8 cellular contexts compared by ENCODE assay signal in the genomic region with DNA sequence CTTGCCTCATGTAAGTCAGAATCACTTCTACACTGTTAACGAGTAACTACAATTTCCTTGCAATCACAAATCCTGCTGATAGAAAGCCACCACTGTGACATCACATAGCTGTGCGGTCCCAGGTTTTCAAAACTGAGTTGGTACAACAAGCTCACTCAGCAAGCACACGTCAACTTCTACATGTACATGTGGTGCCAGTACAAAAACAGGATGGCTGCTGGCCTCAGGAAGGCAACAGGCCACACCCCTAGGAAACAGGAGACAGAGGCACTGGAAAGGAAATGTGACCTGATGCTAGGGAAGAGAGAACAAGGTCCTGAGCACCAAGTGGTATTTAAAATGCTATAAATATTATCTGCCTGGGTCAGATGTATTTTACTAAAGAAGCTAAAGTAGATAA.
A peak's percentile ranks its signal among the peaks of the same experiment; 100 is the strongest.
DNase-seq lines count a peak whose midpoint lies in the region; ATAC-seq, FAIRE-seq and TF ChIP-seq lines count a peak whose summit lies in the region.
"Not testable (repeated sequence)": the region's sequence is repeated elsewhere in the genome, so short reads cannot be mapped to it uniquely, and the experiment has no call there.

No MANE protein-coding gene starts in this region.

- DNase-seq in H54 (ENCODE audit: insufficient read length, low spot score); body of pancreas; H1 (ENCODE audit: low read depth in 1 of 2, low spot score in 2 of 2); endothelial cell of umbilical vein (ENCODE audit: low read depth, low spot score); left lobe of liver (ENCODE audit: low spot score); right lobe of liver; psoas muscle; gastrocnemius medialis: not testable (repeated sequence)

- 13% methylated on average over 1 of the region's 3 CpGs; no CpG with 5 or more reads in 1 of the 2 donors for WGBS in body of pancreas, 2 donors
- no CpG with 5 or more reads among the region's 3 CpGs for WGBS in H1 (ENCODE audit: extremely low coverage in 1 of 2, insufficient coverage in 1 of 2, insufficient read length in 1 of 2, insufficient replicate concordance in 2 of 2, low coverage in 1 of 2, low lambda C conversion rate in 2 of 2, missing lambda C conversion rate in 1 of 2), 2 experiments
- WGBS in right lobe of liver (ENCODE audit: insufficient coverage, low coverage, low lambda C conversion rate, missing lambda C conversion rate), result no CpG with 5 or more reads among the region's 3 CpGs
- 7 to 70% (median 29%) methylated on average over 1 of the region's 3 CpGs for WGBS in psoas muscle, 3 donors

- H4K91ac ChIP-seq in H1 (replicated peaks; ENCODE audit: insufficient read length, low read length), result not testable (repeated sequence)

- not testable (repeated sequence) for H3K36me3 ChIP-seq in body of pancreas (replicated peaks in 1 of 2; ENCODE audit: insufficient read depth in 1 of 2, low read depth in 2 of 2); H1 (ENCODE audit: control insufficient read depth in 2 of 4, insufficient read depth in 4 of 4, low read length in 3 of 4); endothelial cell of umbilical vein (ENCODE audit: control insufficient read depth in 2 of 2, extremely low read depth in 1 of 2, insufficient read depth in 2 of 2, low read length in 2 of 2); right lobe of liver; psoas muscle (ENCODE audit: insufficient read depth in 1 of 2, low read depth in 1 of 2); gastrocnemius medialis

- not testable (repeated sequence) for H3K79me1 ChIP-seq in H1 (ENCODE audit: low read depth, low read length)

- ATAC-seq in body of pancreas (peak; percentile 30), left lobe of liver (peak; percentile 38), right lobe of liver (peak in 3 of 4 donors; percentile 18 to 61 (median 31)), psoas muscle (peak; percentile 68 to 87 (median 76)), gastrocnemius medialis (peak; percentile 88 to 96)

- not testable (repeated sequence) for H2AK5ac ChIP-seq in H1 (ENCODE audit: low read depth, low read length)

- not testable (repeated sequence) for H3K4me1 ChIP-seq in body of pancreas; H1 (replicated peaks in 1 of 4; ENCODE audit: control insufficient read depth in 3 of 4, insufficient read depth in 4 of 4, low read length in 3 of 4); endothelial cell of umbilical vein (ENCODE audit: control insufficient read depth, extremely low read depth, insufficient read depth, low read length); right lobe of liver; psoas muscle; gastrocnemius medialis

- H2BK12ac ChIP-seq in H1 (ENCODE audit: low read depth, low read length), result not testable (repeated sequence)

- H3K9me1 ChIP-seq in endothelial cell of umbilical vein (replicated peaks; ENCODE audit: control insufficient read depth, extremely low read depth, insufficient read depth, low read length), result not testable (repeated sequence)

- H2BK15ac ChIP-seq in H1 (ENCODE audit: low read length), result not testable (repeated sequence)

- dilution Hi-C loops in endothelial cell of umbilical vein (cut with MboI; ENCODE audit: extremely low pct_ligation_motif_present, low sequenced_read_pairs), result not testable (repeated sequence)

- not testable (repeated sequence) for H3K56ac ChIP-seq in H1 (replicated peaks; ENCODE audit: insufficient read length, low read depth, low read length)

- not testable (repeated sequence) for H4K5ac ChIP-seq in H1 (ENCODE audit: insufficient read length, low read depth, low read length)

- TF ChIP-seq CTCF in body of pancreas (IDR thresholded peaks at IDR 0.05); H1 (IDR thresholded peaks at IDR 0.05; ENCODE audit: control extremely low read depth in 1 of 3, insufficient read depth in 1 of 3, low read depth in 1 of 3, low read length in 3 of 3); endothelial cell of umbilical vein (IDR thresholded peaks at IDR 0.05; ENCODE audit: extremely low read depth in 1 of 2, insufficient read depth in 1 of 2, low read depth in 1 of 2, low read length in 2 of 2); right lobe of liver (IDR thresholded peaks at IDR 0.05); psoas muscle (IDR thresholded peaks at IDR 0.05); gastrocnemius medialis (IDR thresholded peaks at IDR 0.05 in 4 of 5, conservative IDR thresholded peaks at IDR 0.05 in 1 of 5): not testable (repeated sequence)

- H2BK20ac ChIP-seq in H1 (ENCODE audit: low read length), result not testable (repeated sequence)

- FAIRE-seq in H54 (lab: Jason Lieb, UNC) (peak; percentile 27), H1 (lab: Jason Lieb, UNC) (peak; percentile 85), endothelial cell of umbilical vein (lab: Jason Lieb, UNC) (peak; percentile 86)

- not testable (repeated sequence) for H3K9me3 ChIP-seq in body of pancreas; H1 (ENCODE audit: insufficient read depth in 2 of 2, low read depth in 1 of 2, low read length in 1 of 2); endothelial cell of umbilical vein (replicated peaks; ENCODE audit: control insufficient read depth, insufficient read depth, low read length); right lobe of liver; psoas muscle; gastrocnemius medialis

- not testable (repeated sequence) for BruUV-seq in endothelial cell of umbilical vein (replicated peaks; lab: Mats Ljungman, UMichigan)

- not testable (repeated sequence) for H3K18ac ChIP-seq in H1 (ENCODE audit: extremely low read depth, low read length)

- H3K27me3 ChIP-seq in body of pancreas; H1 (replicated peaks in 1 of 4; ENCODE audit: control insufficient read depth in 3 of 4, extremely low read depth in 1 of 4, insufficient read depth in 3 of 4, low read length in 3 of 4); endothelial cell of umbilical vein (ENCODE audit: control insufficient read depth in 2 of 2, insufficient read depth in 2 of 2, low read length in 2 of 2); right lobe of liver; psoas muscle (ENCODE audit: insufficient read depth in 3 of 3, low read length in 2 of 3); gastrocnemius medialis: not testable (repeated sequence)

- CTCF ChIA-PET in H1 (lab: Charles Lee; ENCODE audit: partially characterized antibody); endothelial cell of umbilical vein (lab: Charles Lee): not testable (repeated sequence)

- H3K4me3 ChIP-seq in body of pancreas; H1 (ENCODE audit: extremely low read depth in 1 of 4, insufficient read depth in 2 of 4, low read depth in 3 of 4, low read length in 4 of 4); endothelial cell of umbilical vein (replicated peaks in 1 of 3; ENCODE audit: insufficient read depth in 1 of 3, low read depth in 1 of 3, low read length in 3 of 3); right lobe of liver; psoas muscle; gastrocnemius medialis: not testable (repeated sequence)

- TF ChIP-seq RAD21 in H1 (IDR thresholded peaks at IDR 0.05 in 1 of 2, conservative IDR thresholded peaks at IDR 0.05 in 1 of 2; ENCODE audit: low read depth in 2 of 2, low read length in 2 of 2), result not testable (repeated sequence)

- H3K4me2 ChIP-seq in H1 (ENCODE audit: insufficient read depth in 1 of 2, low read depth in 2 of 2, low read length in 2 of 2); endothelial cell of umbilical vein (ENCODE audit: insufficient read depth, low read length): not testable (repeated sequence)

- H4K20me1 ChIP-seq in H1 (replicated peaks in 1 of 2; ENCODE audit: control insufficient read depth in 1 of 2, insufficient read depth in 2 of 2, low read length in 2 of 2); endothelial cell of umbilical vein (replicated peaks; ENCODE audit: control insufficient read depth, extremely low read depth, insufficient read depth, low read length): not testable (repeated sequence)

- not testable (repeated sequence) for H2AFZ ChIP-seq in H1 (ENCODE audit: low read length); endothelial cell of umbilical vein (ENCODE audit: low read depth, low read length)

- H3K9ac ChIP-seq in H1 (replicated peaks in 1 of 4; ENCODE audit: extremely low read depth in 1 of 4, low read depth in 3 of 4, low read length in 3 of 4); endothelial cell of umbilical vein (replicated peaks; ENCODE audit: extremely low read depth, insufficient read depth, low read length): not testable (repeated sequence)

- H3K27ac ChIP-seq in body of pancreas; H1 (ENCODE audit: low read depth, low read length); endothelial cell of umbilical vein (ENCODE audit: insufficient read depth, low read depth, low read length); right lobe of liver: not testable (repeated sequence)
- H3K27ac ChIP-seq in psoas muscle, result peak overlapping the region; percentile 56
- H3K27ac ChIP-seq in gastrocnemius medialis, result peak overlapping the region; percentile 49 to 73 (median 68)

- TF ChIP-seq EP300 in H1 (IDR thresholded peaks at IDR 0.05; ENCODE audit: borderline replicate concordance in 1 of 2, low read depth in 2 of 2, low read length in 2 of 2), result not testable (repeated sequence)

- TF ChIP-seq POLR2A in H54 (IDR thresholded peaks at IDR 0.05; ENCODE audit: low read depth, low read length); body of pancreas (IDR thresholded peaks at IDR 0.05); H1 (IDR thresholded peaks at IDR 0.05; ENCODE audit: control extremely low read depth in 1 of 2, low read depth in 2 of 2, low read length in 2 of 2); endothelial cell of umbilical vein (IDR thresholded peaks at IDR 0.05; ENCODE audit: low read depth, low read length); right lobe of liver (IDR thresholded peaks at IDR 0.05); gastrocnemius medialis (IDR thresholded peaks at IDR 0.05): not testable (repeated sequence)

- in situ Hi-C loops in gastrocnemius medialis (cut with MboI; ENCODE audit: low sequenced_read_pairs in 4 of 4), result not testable (repeated sequence)

- not testable (repeated sequence) for H2BK120ac ChIP-seq in H1 (replicated peaks; ENCODE audit: low read depth, low read length)

- intact Hi-C loops in body of pancreas (cut with DNase I); endothelial cell of umbilical vein (cut with micrococcal nuclease); right lobe of liver (cut with DNase I); psoas muscle (cut with DNase I); gastrocnemius medialis (cut with DNase I; ENCODE audit: low total_unique reads): not testable (repeated sequence)

- H3K79me2 ChIP-seq in H1 (ENCODE audit: control insufficient read depth in 1 of 2, insufficient read depth in 2 of 2, low read length in 2 of 2); endothelial cell of umbilical vein (ENCODE audit: control insufficient read depth, insufficient read depth, low read length): not testable (repeated sequence)

- not testable (repeated sequence) for H3K23ac ChIP-seq in H1 (ENCODE audit: insufficient read length)

- not testable (repeated sequence) for H3K14ac ChIP-seq in H1 (ENCODE audit: insufficient read length)

- not testable (repeated sequence) for H3K4ac ChIP-seq in H1 (replicated peaks; ENCODE audit: insufficient read length, low read depth, low read length)

- not testable (repeated sequence) for H2BK5ac ChIP-seq in H1 (ENCODE audit: low read depth, low read length)

- H4K8ac ChIP-seq in H1 (ENCODE audit: extremely low read depth, insufficient read depth, low read length), result not testable (repeated sequence)

- POLR2A ChIA-PET in H1 (lab: Charles Lee; ENCODE audit: partially characterized antibody); endothelial cell of umbilical vein (lab: Charles Lee): not testable (repeated sequence)

- H3K23me2 ChIP-seq in H1 (ENCODE audit: low read depth, low read length), result not testable (repeated sequence)

Comparison
In these comparisons a context has a peak if more than half of its experiments do, and no peak if none do; other contexts are left out.
1. ATAC-seq: peak in every context shown above with its lines; median percentile 92 in gastrocnemius medialis; 76 in psoas muscle; 38 in left lobe of liver; 31 in right lobe of liver; 30 in body of pancreas.